8 cellular contexts compared by ENCODE assay signal in genomic region chr19:45469132-45469834, GRCh38. TPM values are rescaled to one million over a fixed set of nuclear protein-coding genes. Genes with fewer than 3 reads are reported as not detected.
DNase-seq lines count a peak whose midpoint lies in the region; ATAC-seq, FAIRE-seq and TF ChIP-seq lines count a peak whose summit lies in the region.

No MANE protein-coding gene starts in this region.

- H3K4me3 ChIP-seq in breast epithelium (peak overlapping the region; percentile 76 to 85 (median 84)), smooth muscle cell (peak overlapping the region; percentile 97)

- H3K36me3 ChIP-seq in breast epithelium (no peaks in the 10 kb centered on the region), smooth muscle cell (ENCODE audit: low read depth) (peaks cover 8% of the 10 kb centered on the region)

- TF ChIP-seq CTCF in VCaP (conservative IDR thresholded peaks at IDR 0.05) (no peak), breast epithelium (IDR thresholded peaks at IDR 0.05) (peak in 1 of 3 donors; percentile 22), smooth muscle cell (IDR thresholded peaks at IDR 0.05; ENCODE audit: borderline replicate concordance, insufficient read depth, poor library complexity, severe bottlenecking) (no peak)

- H3K4me2 ChIP-seq in smooth muscle cell = peak overlapping the region; percentile 99

- ATAC-seq in GM18867 (IDR thresholded peaks at IDR 0.05; ENCODE audit: unreplicated experiment) (peak; percentile 55), HG03103 (IDR thresholded peaks at IDR 0.05; ENCODE audit: low read depth, unreplicated experiment) (peak; percentile 54)

- H3K27me3 ChIP-seq in breast epithelium (no peaks in the 10 kb centered on the region), smooth muscle cell (ENCODE audit: low read depth) (no peaks in the 10 kb centered on the region)

- H3K9me3 ChIP-seq in breast epithelium = no peaks in the 10 kb centered on the region
- no peaks in the 10 kb centered on the region for H3K9me3 ChIP-seq in smooth muscle cell (replicated peaks; ENCODE audit: low read depth)

- peak; percentile 50 for TF ChIP-seq POLR2A in breast epithelium (IDR thresholded peaks at IDR 0.05)

- DNase-seq in NCI-H2171 treated with DMSO at 0.1 percent for 48 hours (lab: John Stamatoyannopoulos, UW) = peak; percentile 94
- DNase-seq in breast epithelium (ENCODE audit: low spot score in 2 of 2) = peak; percentile 94 to 95
- peak; percentile 86 for DNase-seq in iPS-NIHi7 (ENCODE audit: extremely low spot score)
- no peak for DNase-seq in smooth muscle cell (lab: John Stamatoyannopoulos, UW; ENCODE audit: unreplicated experiment)

- H3K9ac ChIP-seq in smooth muscle cell (ENCODE audit: low read depth) = peak overlapping the region; percentile 100

- H3K79me2 ChIP-seq in smooth muscle cell (ENCODE audit: low read depth) = peaks cover 5% of the 10 kb centered on the region

- no peak overlapping the region for H2AFZ ChIP-seq in smooth muscle cell (ENCODE audit: low read depth)

- H4K20me1 ChIP-seq in smooth muscle cell (ENCODE audit: low read depth) = peaks cover 53% of the 10 kb centered on the region

- intact Hi-C loops in breast epithelium (cut with DNase I; ENCODE audit: low total_unique reads) = no loop called here

- H3K27ac ChIP-seq in VCaP = peak overlapping the region; percentile 72
- peak overlapping the region; percentile 99 to 100 for H3K27ac ChIP-seq in breast epithelium
- H3K27ac ChIP-seq in smooth muscle cell (ENCODE audit: low read depth) = peak overlapping the region; percentile 99

- 1% methylated on average over 54 of the region's 60 CpGs for whole genome bisulfite sequencing in smooth muscle cell (ENCODE audit: low lambda C conversion rate)

- peak; percentile 78 for FAIRE-seq in A204.1 (lab: Jason Lieb, UNC)

- H3K4me1 ChIP-seq in breast epithelium = peaks cover 5 to 8% of the 10 kb centered on the region in 2 donors
- H3K4me1 ChIP-seq in smooth muscle cell (ENCODE audit: low read depth) = peaks cover 6% of the 10 kb centered on the region

- no peaks in the 10 kb centered on the region for H3F3A ChIP-seq in smooth muscle cell (ENCODE audit: low read depth)

RNA-seq across cellular contexts. Expression of gene FOSB, which starts 1.5 kb away (rescaled TPM):
- 100 to 1,000 TPM in 1 of 3 donors, 10 to 100 TPM in 2; 29.8 to 109 (median 38.4) TPM for total RNA-seq in breast epithelium
- total RNA-seq in smooth muscle cell = 171 and 186 TPM in 2 replicates
- 178 and 299 TPM in 2 replicates for polyA plus RNA-seq in smooth muscle cell

RNA-seq across cellular contexts. Expression of gene RTN2, which starts 27.6 kb away (rescaled TPM):
- 10 to 100 TPM in 1 of 3 donors, 1 to 10 TPM in 2; 5.9 to 15.1 (median 7.2) TPM for total RNA-seq in breast epithelium
- 6.3 and 20.5 TPM in 2 replicates for total RNA-seq in smooth muscle cell
- polyA plus RNA-seq in smooth muscle cell = 24.4 and 28.0 TPM in 2 replicates

RNA-seq across cellular contexts. Expression of gene PPM1N, which starts 29.0 kb away (rescaled TPM):
- total RNA-seq in breast epithelium = 1 to 10 TPM; 1.8 to 2.5 (median 2.3) TPM
- total RNA-seq in smooth muscle cell = 0.58 TPM in 1 of 2 replicates, not detected in the other
- 0.16 and 1.3 TPM in 2 replicates for polyA plus RNA-seq in smooth muscle cell

RNA-seq across cellular contexts. Expression of gene VASP, which starts 38.0 kb away (rescaled TPM):
- total RNA-seq in breast epithelium (10 to 100 TPM; 31.8 to 61.6 (median 52.2) TPM), smooth muscle cell (75.8 and 83.8 TPM in 2 replicates)
- polyA plus RNA-seq in smooth muscle cell = 73.6 and 107 TPM in 2 replicates

RNA-seq across cellular contexts. Expression of gene ERCC1, which starts 45.6 kb away (rescaled TPM):
- total RNA-seq in breast epithelium (10 to 100 TPM; 89.9 to 96.7 (median 91.2) TPM), smooth muscle cell (60.8 and 72.6 TPM in 2 replicates)
- polyA plus RNA-seq in smooth muscle cell = 81.5 and 90.4 TPM in 2 replicates
